In genomic region chr1:109959632-109959973, GRCh38 we compare ENCODE assay signal across 15 cellular contexts. TPM values are rescaled to one million over a fixed set of nuclear protein-coding genes. Genes with fewer than 3 reads are reported as not detected.
DNase-seq lines count a peak whose midpoint lies in the region; ATAC-seq, FAIRE-seq and TF ChIP-seq lines count a peak whose summit lies in the region.
"Had no signal": no experiment of that assay in that cellular context is flagged by ENCODE, and none has a peak within 500 bp of the region (broad histone marks: within the 10 kb centered on the region; RNA-seq: fewer than 3 reads in every experiment).

No MANE protein-coding gene starts in this region.

- FAIRE-seq in kidney (lab: Jason Lieb, UNC), result no peak
- FAIRE-seq: islet of Langerhans had no signal

- H3K36me3 ChIP-seq in SJSA1, result no peaks in the 10 kb centered on the region
- H3K36me3 ChIP-seq in iPS-15b (ENCODE audit: control insufficient read depth, insufficient read depth, low read length), result no peaks in the 10 kb centered on the region
- no peaks in the 10 kb centered on the region for H3K36me3 ChIP-seq in parathyroid adenoma (ENCODE audit: control insufficient read depth, insufficient read depth, low read length)
- no peaks in the 10 kb centered on the region for H3K36me3 ChIP-seq in kidney (ENCODE audit: control insufficient read depth in 1 of 2, insufficient read depth in 2 of 2, low read length in 2 of 2)
- H3K36me3 ChIP-seq in thyroid gland, result no peaks in the 10 kb centered on the region

- H3K27ac ChIP-seq in C4-2B (peak overlapping the region; percentile 85), SJSA1 (peak overlapping the region; percentile 95), parathyroid adenoma (peak overlapping the region; percentile 69), kidney (ENCODE audit: low read depth in 2 of 2, low read length in 2 of 2) (peak overlapping the region in 1 of 2 donors; percentile 47), thyroid gland (no peak overlapping the region)
- H3K27ac ChIP-seq: foreskin keratinocyte had no signal

- ATAC-seq in HG02938 (IDR thresholded peaks at IDR 0.05; ENCODE audit: unreplicated experiment), result no peak
- ATAC-seq: activated T-cell treated with anti-CD3 and anti-CD28 coated beads, Interleukin-2, amount 50 U/mL, for 72 hours; foreskin keratinocyte; T-helper 17 cell had no signal

- TF ChIP-seq CTCF in C4-2B (conservative IDR thresholded peaks at IDR 0.05) (no peak), parathyroid adenoma (IDR thresholded peaks at IDR 0.05) (no peak), kidney (IDR thresholded peaks at IDR 0.05; ENCODE audit: borderline replicate concordance, extremely low read depth, insufficient read depth) (no peak), thyroid gland (IDR thresholded peaks at IDR 0.05) (no peak)

- H3K4me2 ChIP-seq in parathyroid adenoma (ENCODE audit: low read length), result peak overlapping the region; percentile 40

- H2AFZ ChIP-seq in parathyroid adenoma, result peak overlapping the region; percentile 64

- no peak for TF ChIP-seq POLR2A in thyroid gland (IDR thresholded peaks at IDR 0.05)

- H3K4me1 ChIP-seq in SJSA1 (replicated peaks) (peaks cover 38% of the 10 kb centered on the region), iPS-15b (ENCODE audit: control insufficient read depth, insufficient read depth, low read length) (peaks cover 43% of the 10 kb centered on the region), parathyroid adenoma (peaks cover 12% of the 10 kb centered on the region), kidney (ENCODE audit: control insufficient read depth in 1 of 2, insufficient read depth in 1 of 2, low read depth in 1 of 2, low read length in 2 of 2) (peaks cover 11 to 14% of the 10 kb centered on the region in 2 donors), thyroid gland (peaks cover 0 to 12% of the 10 kb centered on the region in 2 donors)
- H3K4me1 ChIP-seq: foreskin keratinocyte had no signal

- no peak overlapping the region for H3K4me3 ChIP-seq in SJSA1
- H3K4me3 ChIP-seq in iPS-15b (ENCODE audit: low read depth, low read length), result peak overlapping the region; percentile 15
- no peak overlapping the region for H3K4me3 ChIP-seq in parathyroid adenoma (ENCODE audit: low read depth, low read length)
- no peak overlapping the region for H3K4me3 ChIP-seq in kidney (ENCODE audit: low read length in 2 of 2)
- no peak overlapping the region for H3K4me3 ChIP-seq in thyroid gland (replicated peaks in 1 of 3)

- intact Hi-C loops in kidney (cut with DNase I) (no loop called here), thyroid gland (cut with DNase I) (no loop called here)

- H3K79me2 ChIP-seq in parathyroid adenoma, result no peaks in the 10 kb centered on the region

- no peak for DNase-seq in SJSA1 (ENCODE audit: low read depth in 1 of 2, low spot score in 2 of 2)
- DNase-seq in kidney, result no peak
- DNase-seq in LoVo (ENCODE audit: low spot score), result no peak
- DNase-seq in thyroid gland, result no peak
- DNase-seq: activated CD4-positive, alpha-beta T cell treated with anti-CD3 and anti-CD28 coated beads, Interleukin-2, amount 10 ng/mL, durations not matched to agents 7 days and 5 days; activated T-cell treated with anti-CD3 and anti-CD28 coated beads, Interleukin-2, amount 50 U/mL, for 72 hours; AML-193; anterior cingulate cortex; foreskin keratinocyte; T-helper 17 cell had no signal

- H3K27me3 ChIP-seq in SJSA1 (replicated peaks) (no peaks in the 10 kb centered on the region), iPS-15b (ENCODE audit: control insufficient read depth, insufficient read depth, low read length) (peaks cover 17% of the 10 kb centered on the region), parathyroid adenoma (ENCODE audit: control insufficient read depth, insufficient read depth, low read length) (no peaks in the 10 kb centered on the region), thyroid gland (no peaks in the 10 kb centered on the region)
- H3K27me3 ChIP-seq: foreskin keratinocyte had no signal

- H3K9me3 ChIP-seq in SJSA1 (replicated peaks) (no peaks in the 10 kb centered on the region), iPS-15b (ENCODE audit: control insufficient read depth, insufficient read depth, low read length) (no peaks in the 10 kb centered on the region), parathyroid adenoma (ENCODE audit: control insufficient read depth, low read length) (no peaks in the 10 kb centered on the region), kidney (ENCODE audit: control insufficient read depth in 1 of 2, low read length in 2 of 2) (no peaks in the 10 kb centered on the region), thyroid gland (no peaks in the 10 kb centered on the region)

- H3K9ac ChIP-seq in iPS-15b (ENCODE audit: low read depth, low read length) (no peak overlapping the region), parathyroid adenoma (no peak overlapping the region), kidney (ENCODE audit: low read length in 2 of 2) (no peak overlapping the region)

- 26 to 36% methylated on average over 1 of the region's 1 CpG for WGBS in thyroid gland, 2 donors

RNA-seq across cellular contexts. Expression of gene AHCYL1, which starts 25.0 kb away (rescaled TPM):
- total RNA-seq in SJSA1 (2014; rRNA removed; shearing (Covaris generic)), result 28.9 and 44.9 TPM in 2 replicates
- total RNA-seq in kidney (125 TPM), thyroid gland (100 to 1,000 TPM in 3 of 4 donors, 10 to 100 TPM in 1; 90.3 to 200 (median 118) TPM)
- polyA plus RNA-seq in kidney (ENCODE audit: insufficient read depth, low read depth, low replicate concordance), result 103 TPM

RNA-seq across cellular contexts. Expression of gene CSF1, which starts 49.0 kb away (rescaled TPM):
- 43.8 and 68.9 TPM in 2 replicates for total RNA-seq in SJSA1 (2014; rRNA removed; shearing (Covaris generic))
- total RNA-seq in kidney (33.8 TPM), thyroid gland (100 to 1,000 TPM in 1 of 4 donors, 10 to 100 TPM in 3; 33.5 to 127 (median 62.3) TPM)
- polyA plus RNA-seq in kidney (ENCODE audit: insufficient read depth, low read depth, low replicate concordance), result 11.1 TPM

Comparison
In these comparisons a context has a peak if more than half of its experiments do, and no peak if none do; other contexts are left out.
1. H3K27ac ChIP-seq: peak in C4-2B (single experiment), SJSA1 (single experiment) and parathyroid adenoma (single experiment); none in thyroid gland (0 of 3).